In genomic region chr11:113634940-113635575, GRCh38 we compare ENCODE assay signal across 30 cellular contexts.
"Had no signal": no experiment of that assay in that cellular context is flagged by ENCODE, and none has a peak within 500 bp of the region (broad histone marks: within the 10 kb centered on the region; RNA-seq: fewer than 3 reads in every experiment).

No MANE protein-coding gene starts in this region.

- H3K9me3 ChIP-seq: pancreas, prostate gland, thyroid gland, upper lobe of left lung, vagina had no signal

- FAIRE-seq: kidney, pancreas had no signal

- H3K4me3 ChIP-seq: ascending aorta, coronary artery, dorsolateral prefrontal cortex, gastroesophageal sphincter, pancreas, prostate gland, stomach, thyroid gland, upper lobe of left lung, vagina had no signal

- ATAC-seq: activated CD4-positive, CD25-positive, alpha-beta regulatory T cell treated with anti-CD3 and anti-CD28 coated beads, Interleukin-2, amount 50 U/mL, for 24 hours; gastroesophageal sphincter; left colon; naive thymus-derived CD8-positive, alpha-beta T cell; pancreas; stimulated activated naive B cell treated with anti-CD40 and anti-IgM and Interleukin-4, amounts not matched to agents 10 μg/mL and 1 μg/mL and 100 μg/mL, for 72 hours had no signal

- DNase-seq: activated CD4-positive, alpha-beta memory T cell treated with anti-CD3 and anti-CD28 coated beads, Interleukin-2, amount 10 ng/mL, durations not matched to agents 7 days and 5 days; activated CD4-positive, alpha-beta T cell treated with anti-CD3 and anti-CD28 coated beads for 48 hours; activated CD8-positive, alpha-beta memory T cell treated with anti-CD3 and anti-CD28 coated beads, Interleukin-2, amount 50 U/mL, for 48 hours; activated gamma-delta T cell; activated naive CD4-positive, alpha-beta T cell treated with anti-CD3 and anti-CD28 coated beads, Interleukin-2, amount 10 ng/mL, durations not matched to agents 7 days and 5 days; activated naive CD8-positive, alpha-beta T cell treated with anti-CD3 and anti-CD28 coated beads, Interleukin-2, amount 10 ng/mL, durations not matched to agents 7 days and 5 days; activated T-cell treated with anti-CD3 and anti-CD28 coated beads, Interleukin-2, amount 50 U/mL, for 24 hours; dorsolateral prefrontal cortex; effector memory CD4-positive, alpha-beta T cell; head of caudate nucleus; hypothalamus; immature natural killer cell; kidney; left colon; naive thymus-derived CD8-positive, alpha-beta T cell; nucleus accumbens; pancreas; stimulated activated CD4-positive, alpha-beta T cell treated with anti-CD3 and anti-CD28 coated beads, Interleukin-15, amount 100 ng/mL, for 24 hours; stimulated activated CD4-positive, alpha-beta T cell treated with anti-CD3 and anti-CD28 coated beads, Interleukin-2, amount 100 ng/mL, for 24 hours; stimulated activated naive B cell treated with anti-CD40 and anti-IgM and Interleukin-4, amounts not matched to agents 10 μg/mL and 1 μg/mL and 100 μg/mL, for 72 hours; stomach; thyroid gland; upper lobe of left lung; WERI-Rb-1 had no signal

- H3K4me1 ChIP-seq: gastroesophageal sphincter, pancreas, prostate gland, stomach, thyroid gland, upper lobe of left lung, vagina had no signal

- H3K36me3 ChIP-seq: ascending aorta, gastroesophageal sphincter, pancreas, prostate gland, stomach, thyroid gland, upper lobe of left lung, vagina, WERI-Rb-1 had no signal

- H3K27ac ChIP-seq: coronary artery, dorsolateral prefrontal cortex, gastroesophageal sphincter, pancreas, prostate gland, stomach, thyroid gland, upper lobe of left lung, vagina, WERI-Rb-1 had no signal

- H3K27me3 ChIP-seq: ascending aorta, dorsolateral prefrontal cortex, pancreas, stomach, thyroid gland, upper lobe of left lung, vagina had no signal
